In genomic region chr5:100903036-100903887, GRCh38 we compare ENCODE assay signal across 1 cellular context.
TF ChIP-seq lines count a peak whose summit lies in the region.

TSS of gene ST8SIA4 (minus strand) at chr5:100903282. CDS start at chr5:100902955, 327 bp downstream.

TF ChIP-seq in GM12878, 131 proteins besides CTCF, POLR2A, EP300 and RAD21 (continued from another document):
- TF ChIP-seq RELA (IDR thresholded peaks at IDR 0.05; ENCODE audit: borderline replicate concordance, partially characterized antibody) (peak; percentile 54), IRF4 (IDR thresholded peaks at IDR 0.05; ENCODE audit: low read depth, low read length) (no peak), IKZF2 (IDR thresholded peaks at IDR 0.05) (peak; percentile 64 to 84), SKIL (IDR thresholded peaks at IDR 0.05; ENCODE audit: low read depth, poor library complexity, severe bottlenecking) (peak; percentile 53), EZH2 (IDR thresholded peaks at IDR 0.05; ENCODE audit: borderline replicate concordance, control insufficient read depth, low read depth, low read length) (no peak), MAX (IDR thresholded peaks at IDR 0.05; ENCODE audit: low read depth, low read length) (no peak; the same call in none of the 2 replicates), MTA3 (IDR thresholded peaks at IDR 0.05; ENCODE audit: borderline replicate concordance, low read length) (no peak; the same call in 1 of the 2 replicates)
